In genomic region chr9:79447760-79448159, GRCh38 we compare ENCODE assay signal across 16 cellular contexts.
"Had no signal": no experiment of that assay in that cellular context is flagged by ENCODE, and none has a peak within 500 bp of the region (broad histone marks: within the 10 kb centered on the region; RNA-seq: fewer than 3 reads in every experiment).

No MANE protein-coding gene starts in this region.

- H3K4me3 Mint-ChIP-seq: activated CD4-positive, alpha-beta memory T cell treated with anti-CD3 and anti-CD28 coated beads for 36 hours; activated naive CD8-positive, alpha-beta T cell treated with anti-CD3 and anti-CD28 coated beads for 36 hours; mesothelial cell of epicardium had no signal

- ATAC-seq: foreskin keratinocyte, sciatic nerve had no signal

- H3K4me1 Mint-ChIP-seq: activated naive CD8-positive, alpha-beta T cell treated with anti-CD3 and anti-CD28 coated beads for 36 hours had no signal

- DNase-seq: activated CD4-positive, alpha-beta memory T cell treated with anti-CD3 and anti-CD28 coated beads for 36 hours; activated CD4-positive, alpha-beta T cell treated with anti-CD3 and anti-CD28 coated beads for 1 hour; activated gamma-delta T cell treated with Interleukin-2 at 50 U/mL for 16 hours; activated naive CD8-positive, alpha-beta T cell treated with anti-CD3 and anti-CD28 coated beads for 36 hours; activated T-cell treated with anti-CD3 and anti-CD28 coated beads, Interleukin-2, amount 50 U/mL, for 48 hours; dermis blood vessel endothelial cell; esophagus squamous epithelium; foreskin keratinocyte; head of caudate nucleus; islet precursor cell; nucleus accumbens; stimulated activated naive CD4-positive, alpha-beta T cell treated with Interleukin-2 at 50 U/mL for 16 hours had no signal

- H3K9me3 ChIP-seq: prostate gland, upper lobe of left lung had no signal

- H3K36me3 Mint-ChIP-seq: activated CD4-positive, alpha-beta memory T cell treated with anti-CD3 and anti-CD28 coated beads for 36 hours had no signal

- H3K4me1 ChIP-seq: esophagus squamous epithelium, foreskin keratinocyte, prostate gland had no signal

- H3K27ac ChIP-seq: esophagus squamous epithelium, foreskin keratinocyte, prostate gland, upper lobe of left lung had no signal

- H3K36me3 ChIP-seq: esophagus squamous epithelium, prostate gland, upper lobe of left lung had no signal

- H3K27me3 ChIP-seq: esophagus squamous epithelium, foreskin keratinocyte, upper lobe of left lung had no signal

- H3K4me3 ChIP-seq: esophagus squamous epithelium, prostate gland, upper lobe of left lung had no signal

- H3K27me3 Mint-ChIP-seq: activated naive CD8-positive, alpha-beta T cell treated with anti-CD3 and anti-CD28 coated beads for 36 hours had no signal

- H3K27ac Mint-ChIP-seq: activated CD4-positive, alpha-beta memory T cell treated with anti-CD3 and anti-CD28 coated beads for 36 hours; activated naive CD8-positive, alpha-beta T cell treated with anti-CD3 and anti-CD28 coated beads for 36 hours; mesothelial cell of epicardium had no signal
